Comparison of ENCODE assay signal across 8 cellular contexts in genomic region chr9:114339130-114339908, GRCh38. TPM values are rescaled to one million over a fixed set of nuclear protein-coding genes. Genes with fewer than 3 reads are reported as not detected.
DNase-seq lines count a peak whose midpoint lies in the region; ATAC-seq, FAIRE-seq and TF ChIP-seq lines count a peak whose summit lies in the region.

No MANE protein-coding gene starts in this region.

- peaks cover 62% of the 10 kb centered on the region for H3K36me3 Mint-ChIP-seq in activated naive CD4-positive, alpha-beta T cell treated with anti-CD3 and anti-CD28 coated beads for 36 hours (ENCODE audit: low read depth)

- CTCF ChIA-PET in activated naive CD4-positive, alpha-beta T cell treated with anti-CD3 and anti-CD28 coated beads for 36 hours (lab: Charles Lee), result interaction anchor here (0.6 to 3.7 kb wide), 13 partner anchors 8 to 571 kb away, joined by 3 to 46 read pairs (median 4); partner anchors contain the start of gene AKNA

- H3K27ac Mint-ChIP-seq in activated naive CD4-positive, alpha-beta T cell treated with anti-CD3 and anti-CD28 coated beads for 36 hours, result peak overlapping the region; percentile 66

- peak; percentile 92 for TF ChIP-seq CTCF in GM12873 (IDR thresholded peaks at IDR 0.05; ENCODE audit: insufficient read depth, low read depth, low read length, missing control alignments)

- H3K27me3 Mint-ChIP-seq in activated naive CD4-positive, alpha-beta T cell treated with anti-CD3 and anti-CD28 coated beads for 36 hours (ENCODE audit: low read depth), result no peaks in the 10 kb centered on the region

- intact Hi-C loops in activated naive CD4-positive, alpha-beta T cell treated with anti-CD3 and anti-CD28 coated beads for 36 hours (cut with micrococcal nuclease), result loop anchor here (1.0 to 5.0 kb wide), 6 partner anchors 33 to 314 kb away; no protein-coding TSS in a partner anchor
- intact Hi-C loops in left cardiac atrium (cut with DNase I), result no loop called here

- DNase-seq in SK-MEL-5 (ENCODE audit: low read depth, low spot score) (peak; percentile 66), left cardiac atrium (no peak), small intestine (peak; percentile 21), SK-N-DZ (ENCODE audit: low spot score) (no peak)
- peak; percentile 66 for DNase-seq in activated naive CD4-positive, alpha-beta T cell treated with anti-CD3 and anti-CD28 coated beads for 36 hours

- WGBS in small intestine, 3 donors, result 83 to 91% (median 88%) methylated on average over 16 of the region's 16 CpGs

- in situ Hi-C loops in SK-MEL-5 (cut with HindIII; ENCODE audit: low pct_unique_long_range_greater_than_20kb, low sequenced_read_pairs), result no loop called here

- H3K9me3 ChIP-seq in small intestine (ENCODE audit: control insufficient read depth, low read depth), result no peaks in the 10 kb centered on the region

- H3K4me1 ChIP-seq in small intestine (ENCODE audit: control insufficient read depth in 2 of 2, insufficient read depth in 1 of 2, low read depth in 1 of 2, low read length in 1 of 2), result no peaks in the 10 kb centered on the region

- no peak overlapping the region for H3K4me3 ChIP-seq in small intestine (ENCODE audit: low read depth in 1 of 2, low read length in 2 of 2)

- no peaks in the 10 kb centered on the region for H3K27me3 ChIP-seq in small intestine (ENCODE audit: control insufficient read depth in 2 of 2, insufficient read depth in 2 of 2, low read length in 2 of 2)

- H3K36me3 ChIP-seq in small intestine (ENCODE audit: control insufficient read depth in 2 of 2, insufficient read depth in 2 of 2, low read length in 2 of 2), result peaks cover 2 to 19% of the 10 kb centered on the region in 2 donors

- ATAC-seq in HG02852 (IDR thresholded peaks at IDR 0.05; ENCODE audit: unreplicated experiment) (peak; percentile 49), left cardiac atrium (peak; percentile 60 to 69), HG02642 (IDR thresholded peaks at IDR 0.05; ENCODE audit: poor library complexity, unreplicated experiment) (no peak)

- H3K9me3 Mint-ChIP-seq in activated naive CD4-positive, alpha-beta T cell treated with anti-CD3 and anti-CD28 coated beads for 36 hours, result no peaks in the 10 kb centered on the region

- FAIRE-seq in small intestine (lab: Jason Lieb, UNC), result no peak

- no peak overlapping the region for H3K4me3 Mint-ChIP-seq in activated naive CD4-positive, alpha-beta T cell treated with anti-CD3 and anti-CD28 coated beads for 36 hours

- no peak overlapping the region for H3K27ac ChIP-seq in small intestine (ENCODE audit: low read depth in 1 of 2, low read length in 1 of 2)

- peaks cover 15% of the 10 kb centered on the region for H3K4me1 Mint-ChIP-seq in activated naive CD4-positive, alpha-beta T cell treated with anti-CD3 and anti-CD28 coated beads for 36 hours (ENCODE audit: low read depth)

RNA-seq across cellular contexts. Expression of gene ORM2, which starts 9.7 kb away (rescaled TPM):
- total RNA-seq in SK-MEL-5 (2014; rRNA removed; shearing (Covaris generic)), result not detected in 2 replicates
- not detected in 2 replicates for polyA plus RNA-seq in SK-MEL-5 (2015; cell fraction: cytosol; rRNA removed)
- polyA plus RNA-seq in SK-MEL-5 (2015; cell fraction: nucleus; rRNA removed), result not detected in 2 replicates
- total RNA-seq in activated naive CD4-positive, alpha-beta T cell treated with anti-CD3 and anti-CD28 coated beads for 36 hours, result not detected
- total RNA-seq in left cardiac atrium, result 1 to 10 TPM in 1 of 2 donors, not detected in 1; 1.6 TPM
- under 1 TPM in 1 of 3 donors, not detected in 2; 0.28 TPM for polyA plus RNA-seq in small intestine
- polyA plus RNA-seq in SK-N-DZ (2014; cell fraction: cytosol; rRNA removed), result not detected in 2 replicates
- not detected in 2 replicates for polyA plus RNA-seq in SK-N-DZ (2014; cell fraction: nucleus; rRNA removed)

RNA-seq across cellular contexts. Expression of gene ORM1, which starts 16.4 kb away (rescaled TPM):
- not detected in 2 replicates for total RNA-seq in SK-MEL-5 (2014; rRNA removed; shearing (Covaris generic))
- polyA plus RNA-seq in SK-MEL-5 (2015; cell fraction: cytosol; rRNA removed), result not detected in 2 replicates
- polyA plus RNA-seq in SK-MEL-5 (2015; cell fraction: nucleus; rRNA removed), result not detected in 2 replicates
- total RNA-seq in activated naive CD4-positive, alpha-beta T cell treated with anti-CD3 and anti-CD28 coated beads for 36 hours, result not detected
- 1 to 10 TPM in 1 of 2 donors, under 1 TPM in 1; 0.71 to 4.8 TPM for total RNA-seq in left cardiac atrium
- polyA plus RNA-seq in small intestine, result 1 to 10 TPM in 2 of 3 donors, not detected in 1; 1.3 to 6.9 TPM
- polyA plus RNA-seq in SK-N-DZ (2014; cell fraction: cytosol; rRNA removed), result not detected in 2 replicates
- not detected in 2 replicates for polyA plus RNA-seq in SK-N-DZ (2014; cell fraction: nucleus; rRNA removed)

RNA-seq across cellular contexts. Expression of gene AKNA, which starts 48.5 kb away (rescaled TPM):
- total RNA-seq in SK-MEL-5 (2014; rRNA removed; shearing (Covaris generic)), result 5.5 and 6.0 TPM in 2 replicates
- polyA plus RNA-seq in SK-MEL-5 (2015; cell fraction: cytosol; rRNA removed), result 24.1 and 27.8 TPM in 2 replicates
- polyA plus RNA-seq in SK-MEL-5 (2015; cell fraction: nucleus; rRNA removed), result 22.0 and 33.7 TPM in 2 replicates
- total RNA-seq in activated naive CD4-positive, alpha-beta T cell treated with anti-CD3 and anti-CD28 coated beads for 36 hours, result 100 to 1,000 TPM; 107 to 118 TPM
- total RNA-seq in left cardiac atrium, result 10 to 100 TPM in 1 of 2 donors, 1 to 10 TPM in 1; 9.1 to 13.0 TPM
- polyA plus RNA-seq in small intestine, result 10 to 100 TPM in 1 of 3 donors, 1 to 10 TPM in 2; 3.4 to 22.0 (median 8.9) TPM
- 3.1 and 3.2 TPM in 2 replicates for polyA plus RNA-seq in SK-N-DZ (2014; cell fraction: cytosol; rRNA removed)
- 1.9 and 7.9 TPM in 2 replicates for polyA plus RNA-seq in SK-N-DZ (2014; cell fraction: nucleus; rRNA removed)

Comparison
In these comparisons a context has a peak if more than half of its experiments do, and no peak if none do; other contexts are left out.
1. DNase-seq: peak in SK-MEL-5 (single experiment), activated naive CD4-positive, alpha-beta T cell treated with anti-CD3 and anti-CD28 coated beads for 36 hours (single experiment) and small intestine (single experiment); none in left cardiac atrium (single experiment) and SK-N-DZ (single experiment).
2. RNA of gene AKNA, which starts 48.5 kb away (total RNA-seq): 107 to 118 TPM in activated naive CD4-positive, alpha-beta T cell treated with anti-CD3 and anti-CD28 coated beads for 36 hours; 9.1 to 13.0 TPM in left cardiac atrium and 5.5 to 6.0 TPM in SK-MEL-5; every median in the first group is over 4 times any median in the second.